ENCODE assay signal across 1 cellular context in the genomic region with DNA sequence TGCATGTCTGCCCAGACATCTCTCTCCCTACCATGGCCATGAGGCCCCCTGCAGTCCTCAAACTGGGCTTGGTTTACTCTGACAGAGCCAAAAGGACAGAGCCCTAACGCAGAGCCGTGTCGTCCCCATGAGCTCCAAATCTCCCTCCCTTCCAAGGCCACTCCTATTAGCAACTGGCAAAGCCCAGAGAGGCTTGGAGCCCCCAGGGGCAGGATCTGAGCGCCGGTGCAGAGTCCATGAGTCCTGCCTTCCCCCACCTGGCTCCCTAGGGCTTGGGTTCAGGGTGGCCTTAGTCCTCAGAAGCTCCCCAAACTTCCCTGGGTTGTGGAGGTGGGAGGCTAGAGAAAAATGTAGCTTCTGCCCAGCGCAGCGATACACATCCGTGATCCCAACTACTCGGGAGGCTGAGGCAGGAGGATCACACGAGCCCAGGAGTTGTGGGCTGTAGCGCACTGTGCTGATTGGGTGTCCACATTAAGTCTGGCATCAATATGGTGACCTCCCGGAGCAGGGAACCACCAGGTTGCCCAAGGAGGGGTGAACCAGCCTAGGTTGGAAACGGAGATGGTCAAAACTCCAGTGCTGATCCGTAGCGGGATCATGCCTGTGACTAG.
TF ChIP-seq lines count a peak whose summit lies in the region.

No MANE protein-coding gene starts in this region.

TF ChIP-seq in HepG2, 621 proteins besides CTCF, POLR2A, EP300 and RAD21 (continued from another document and continues in another):
- TF ChIP-seq, protein P1, sequence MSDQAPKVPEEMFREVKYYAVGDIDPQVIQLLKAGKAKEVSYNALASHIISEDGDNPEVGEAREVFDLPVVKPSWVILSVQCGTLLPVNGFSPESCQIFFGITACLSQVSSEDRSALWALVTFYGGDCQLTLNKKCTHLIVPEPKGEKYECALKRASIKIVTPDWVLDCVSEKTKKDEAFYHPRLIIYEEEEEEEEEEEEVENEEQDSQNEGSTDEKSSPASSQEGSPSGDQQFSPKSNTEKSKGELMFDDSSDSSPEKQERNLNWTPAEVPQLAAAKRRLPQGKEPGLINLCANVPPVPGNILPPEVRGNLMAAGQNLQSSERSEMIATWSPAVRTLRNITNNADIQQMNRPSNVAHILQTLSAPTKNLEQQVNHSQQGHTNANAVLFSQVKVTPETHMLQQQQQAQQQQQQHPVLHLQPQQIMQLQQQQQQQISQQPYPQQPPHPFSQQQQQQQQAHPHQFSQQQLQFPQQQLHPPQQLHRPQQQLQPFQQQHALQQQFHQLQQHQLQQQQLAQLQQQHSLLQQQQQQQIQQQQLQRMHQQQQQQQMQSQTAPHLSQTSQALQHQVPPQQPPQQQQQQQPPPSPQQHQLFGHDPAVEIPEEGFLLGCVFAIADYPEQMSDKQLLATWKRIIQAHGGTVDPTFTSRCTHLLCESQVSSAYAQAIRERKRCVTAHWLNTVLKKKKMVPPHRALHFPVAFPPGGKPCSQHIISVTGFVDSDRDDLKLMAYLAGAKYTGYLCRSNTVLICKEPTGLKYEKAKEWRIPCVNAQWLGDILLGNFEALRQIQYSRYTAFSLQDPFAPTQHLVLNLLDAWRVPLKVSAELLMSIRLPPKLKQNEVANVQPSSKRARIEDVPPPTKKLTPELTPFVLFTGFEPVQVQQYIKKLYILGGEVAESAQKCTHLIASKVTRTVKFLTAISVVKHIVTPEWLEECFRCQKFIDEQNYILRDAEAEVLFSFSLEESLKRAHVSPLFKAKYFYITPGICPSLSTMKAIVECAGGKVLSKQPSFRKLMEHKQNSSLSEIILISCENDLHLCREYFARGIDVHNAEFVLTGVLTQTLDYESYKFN (CRISPR knock-in tag; conservative IDR thresholded peaks at IDR 0.05), result peak; percentile 67
- no peak for TF ChIP-seq PHF21A (CRISPR knock-in tag; IDR thresholded peaks at IDR 0.05)
- TF ChIP-seq, protein P2, sequence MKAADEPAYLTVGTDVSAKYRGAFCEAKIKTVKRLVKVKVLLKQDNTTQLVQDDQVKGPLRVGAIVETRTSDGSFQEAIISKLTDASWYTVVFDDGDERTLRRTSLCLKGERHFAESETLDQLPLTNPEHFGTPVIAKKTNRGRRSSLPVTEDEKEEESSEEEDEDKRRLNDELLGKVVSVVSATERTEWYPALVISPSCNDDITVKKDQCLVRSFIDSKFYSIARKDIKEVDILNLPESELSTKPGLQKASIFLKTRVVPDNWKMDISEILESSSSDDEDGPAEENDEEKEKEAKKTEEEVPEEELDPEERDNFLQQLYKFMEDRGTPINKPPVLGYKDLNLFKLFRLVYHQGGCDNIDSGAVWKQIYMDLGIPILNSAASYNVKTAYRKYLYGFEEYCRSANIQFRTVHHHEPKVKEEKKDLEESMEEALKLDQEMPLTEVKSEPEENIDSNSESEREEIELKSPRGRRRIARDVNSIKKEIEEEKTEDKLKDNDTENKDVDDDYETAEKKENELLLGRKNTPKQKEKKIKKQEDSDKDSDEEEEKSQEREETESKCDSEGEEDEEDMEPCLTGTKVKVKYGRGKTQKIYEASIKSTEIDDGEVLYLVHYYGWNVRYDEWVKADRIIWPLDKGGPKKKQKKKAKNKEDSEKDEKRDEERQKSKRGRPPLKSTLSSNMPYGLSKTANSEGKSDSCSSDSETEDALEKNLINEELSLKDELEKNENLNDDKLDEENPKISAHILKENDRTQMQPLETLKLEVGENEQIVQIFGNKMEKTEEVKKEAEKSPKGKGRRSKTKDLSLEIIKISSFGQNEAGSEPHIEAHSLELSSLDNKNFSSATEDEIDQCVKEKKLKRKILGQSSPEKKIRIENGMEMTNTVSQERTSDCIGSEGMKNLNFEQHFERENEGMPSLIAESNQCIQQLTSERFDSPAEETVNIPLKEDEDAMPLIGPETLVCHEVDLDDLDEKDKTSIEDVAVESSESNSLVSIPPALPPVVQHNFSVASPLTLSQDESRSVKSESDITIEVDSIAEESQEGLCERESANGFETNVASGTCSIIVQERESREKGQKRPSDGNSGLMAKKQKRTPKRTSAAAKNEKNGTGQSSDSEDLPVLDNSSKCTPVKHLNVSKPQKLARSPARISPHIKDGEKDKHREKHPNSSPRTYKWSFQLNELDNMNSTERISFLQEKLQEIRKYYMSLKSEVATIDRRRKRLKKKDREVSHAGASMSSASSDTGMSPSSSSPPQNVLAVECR (CRISPR knock-in tag; IDR thresholded peaks at IDR 0.05; ENCODE audit: borderline replicate concordance), result peak; percentile 40; the same call in 1 of the 2 replicates
- TF ChIP-seq, protein P3, sequence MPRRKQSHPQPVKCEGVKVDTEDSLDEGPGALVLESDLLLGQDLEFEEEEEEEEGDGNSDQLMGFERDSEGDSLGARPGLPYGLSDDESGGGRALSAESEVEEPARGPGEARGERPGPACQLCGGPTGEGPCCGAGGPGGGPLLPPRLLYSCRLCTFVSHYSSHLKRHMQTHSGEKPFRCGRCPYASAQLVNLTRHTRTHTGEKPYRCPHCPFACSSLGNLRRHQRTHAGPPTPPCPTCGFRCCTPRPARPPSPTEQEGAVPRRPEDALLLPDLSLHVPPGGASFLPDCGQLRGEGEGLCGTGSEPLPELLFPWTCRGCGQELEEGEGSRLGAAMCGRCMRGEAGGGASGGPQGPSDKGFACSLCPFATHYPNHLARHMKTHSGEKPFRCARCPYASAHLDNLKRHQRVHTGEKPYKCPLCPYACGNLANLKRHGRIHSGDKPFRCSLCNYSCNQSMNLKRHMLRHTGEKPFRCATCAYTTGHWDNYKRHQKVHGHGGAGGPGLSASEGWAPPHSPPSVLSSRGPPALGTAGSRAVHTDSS (CRISPR knock-in tag; conservative IDR thresholded peaks at IDR 0.05), result no peak
- TF ChIP-seq LCORL (IDR thresholded peaks at IDR 0.05), result no peak
- peak; percentile 79 for TF ChIP-seq LCORL (CRISPR knock-in tag; IDR thresholded peaks at IDR 0.05)
- TF ChIP-seq ZNF672 (CRISPR knock-in tag; IDR thresholded peaks at IDR 0.05), result no peak
- peak; percentile 32; the same call in 1 of the 2 replicates for TF ChIP-seq ERF (CRISPR knock-in tag; IDR thresholded peaks at IDR 0.05)
- TF ChIP-seq, protein P4, sequence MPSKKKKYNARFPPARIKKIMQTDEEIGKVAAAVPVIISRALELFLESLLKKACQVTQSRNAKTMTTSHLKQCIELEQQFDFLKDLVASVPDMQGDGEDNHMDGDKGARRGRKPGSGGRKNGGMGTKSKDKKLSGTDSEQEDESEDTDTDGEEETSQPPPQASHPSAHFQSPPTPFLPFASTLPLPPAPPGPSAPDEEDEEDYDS (CRISPR knock-in tag; IDR thresholded peaks at IDR 0.05), result peak; percentile 42; the same call in 1 of the 2 replicates
- peak; percentile 59; the same call in 1 of the 2 replicates for TF ChIP-seq HDAC1 (CRISPR knock-in tag; IDR thresholded peaks at IDR 0.05)
- TF ChIP-seq, protein P5, sequence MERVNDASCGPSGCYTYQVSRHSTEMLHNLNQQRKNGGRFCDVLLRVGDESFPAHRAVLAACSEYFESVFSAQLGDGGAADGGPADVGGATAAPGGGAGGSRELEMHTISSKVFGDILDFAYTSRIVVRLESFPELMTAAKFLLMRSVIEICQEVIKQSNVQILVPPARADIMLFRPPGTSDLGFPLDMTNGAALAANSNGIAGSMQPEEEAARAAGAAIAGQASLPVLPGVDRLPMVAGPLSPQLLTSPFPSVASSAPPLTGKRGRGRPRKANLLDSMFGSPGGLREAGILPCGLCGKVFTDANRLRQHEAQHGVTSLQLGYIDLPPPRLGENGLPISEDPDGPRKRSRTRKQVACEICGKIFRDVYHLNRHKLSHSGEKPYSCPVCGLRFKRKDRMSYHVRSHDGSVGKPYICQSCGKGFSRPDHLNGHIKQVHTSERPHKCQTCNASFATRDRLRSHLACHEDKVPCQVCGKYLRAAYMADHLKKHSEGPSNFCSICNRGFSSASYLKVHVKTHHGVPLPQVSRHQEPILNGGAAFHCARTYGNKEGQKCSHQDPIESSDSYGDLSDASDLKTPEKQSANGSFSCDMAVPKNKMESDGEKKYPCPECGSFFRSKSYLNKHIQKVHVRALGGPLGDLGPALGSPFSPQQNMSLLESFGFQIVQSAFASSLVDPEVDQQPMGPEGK (CRISPR knock-in tag; IDR thresholded peaks at IDR 0.05), result peak; percentile 86
- TF ChIP-seq, protein P6, sequence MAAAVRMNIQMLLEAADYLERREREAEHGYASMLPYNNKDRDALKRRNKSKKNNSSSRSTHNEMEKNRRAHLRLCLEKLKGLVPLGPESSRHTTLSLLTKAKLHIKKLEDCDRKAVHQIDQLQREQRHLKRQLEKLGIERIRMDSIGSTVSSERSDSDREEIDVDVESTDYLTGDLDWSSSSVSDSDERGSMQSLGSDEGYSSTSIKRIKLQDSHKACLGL (CRISPR knock-in tag; IDR thresholded peaks at IDR 0.05), result 0 out of 2 replicates have a peak, but pooled peaks have one; percentile 26
- no peak for TF ChIP-seq XBP1 (CRISPR knock-in tag; IDR thresholded peaks at IDR 0.05)
- TF ChIP-seq TP53 (CRISPR knock-in tag; conservative IDR thresholded peaks at IDR 0.05), result no peak
- no peak for TF ChIP-seq ARNT (IDR thresholded peaks at IDR 0.05)
- TF ChIP-seq, protein P7, sequence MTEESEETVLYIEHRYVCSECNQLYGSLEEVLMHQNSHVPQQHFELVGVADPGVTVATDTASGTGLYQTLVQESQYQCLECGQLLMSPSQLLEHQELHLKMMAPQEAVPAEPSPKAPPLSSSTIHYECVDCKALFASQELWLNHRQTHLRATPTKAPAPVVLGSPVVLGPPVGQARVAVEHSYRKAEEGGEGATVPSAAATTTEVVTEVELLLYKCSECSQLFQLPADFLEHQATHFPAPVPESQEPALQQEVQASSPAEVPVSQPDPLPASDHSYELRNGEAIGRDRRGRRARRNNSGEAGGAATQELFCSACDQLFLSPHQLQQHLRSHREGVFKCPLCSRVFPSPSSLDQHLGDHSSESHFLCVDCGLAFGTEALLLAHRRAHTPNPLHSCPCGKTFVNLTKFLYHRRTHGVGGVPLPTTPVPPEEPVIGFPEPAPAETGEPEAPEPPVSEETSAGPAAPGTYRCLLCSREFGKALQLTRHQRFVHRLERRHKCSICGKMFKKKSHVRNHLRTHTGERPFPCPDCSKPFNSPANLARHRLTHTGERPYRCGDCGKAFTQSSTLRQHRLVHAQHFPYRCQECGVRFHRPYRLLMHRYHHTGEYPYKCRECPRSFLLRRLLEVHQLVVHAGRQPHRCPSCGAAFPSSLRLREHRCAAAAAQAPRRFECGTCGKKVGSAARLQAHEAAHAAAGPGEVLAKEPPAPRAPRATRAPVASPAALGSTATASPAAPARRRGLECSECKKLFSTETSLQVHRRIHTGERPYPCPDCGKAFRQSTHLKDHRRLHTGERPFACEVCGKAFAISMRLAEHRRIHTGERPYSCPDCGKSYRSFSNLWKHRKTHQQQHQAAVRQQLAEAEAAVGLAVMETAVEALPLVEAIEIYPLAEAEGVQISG (CRISPR knock-in tag; IDR thresholded peaks at IDR 0.05), result peak; percentile 33; the same call in 1 of the 2 replicates
- TF ChIP-seq, protein P8, sequence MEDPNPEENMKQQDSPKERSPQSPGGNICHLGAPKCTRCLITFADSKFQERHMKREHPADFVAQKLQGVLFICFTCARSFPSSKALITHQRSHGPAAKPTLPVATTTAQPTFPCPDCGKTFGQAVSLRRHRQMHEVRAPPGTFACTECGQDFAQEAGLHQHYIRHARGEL (CRISPR knock-in tag; IDR thresholded peaks at IDR 0.05), result no peak
- TF ChIP-seq ZNF792 (CRISPR knock-in tag; IDR thresholded peaks at IDR 0.05), result 0 out of 2 replicates have a peak, but pooled peaks have one; percentile 15
- no peak for TF ChIP-seq ATM (IDR thresholded peaks at IDR 0.05; ENCODE audit: borderline replicate concordance)
- TF ChIP-seq EZH2 (conservative IDR thresholded peaks at IDR 0.05; ENCODE audit: low read depth, low read length), result no peak
- peak; percentile 47 for TF ChIP-seq SAP130 (CRISPR knock-in tag; IDR thresholded peaks at IDR 0.05; ENCODE audit: low read depth)
- no peak for TF ChIP-seq FOSL2 (CRISPR knock-in tag; IDR thresholded peaks at IDR 0.05)
- no peak for TF ChIP-seq ZNF747 (CRISPR knock-in tag; IDR thresholded peaks at IDR 0.05; ENCODE audit: borderline replicate concordance)
- no peak for TF ChIP-seq U2AF1 (optimal IDR thresholded peaks at IDR 0.05; ENCODE audit: low read depth, low read length)
- peak; percentile 43; the same call in 1 of the 2 replicates for TF ChIP-seq KDM6A (CRISPR knock-in tag; IDR thresholded peaks at IDR 0.05; ENCODE audit: low read depth)
- TF ChIP-seq, protein P9, sequence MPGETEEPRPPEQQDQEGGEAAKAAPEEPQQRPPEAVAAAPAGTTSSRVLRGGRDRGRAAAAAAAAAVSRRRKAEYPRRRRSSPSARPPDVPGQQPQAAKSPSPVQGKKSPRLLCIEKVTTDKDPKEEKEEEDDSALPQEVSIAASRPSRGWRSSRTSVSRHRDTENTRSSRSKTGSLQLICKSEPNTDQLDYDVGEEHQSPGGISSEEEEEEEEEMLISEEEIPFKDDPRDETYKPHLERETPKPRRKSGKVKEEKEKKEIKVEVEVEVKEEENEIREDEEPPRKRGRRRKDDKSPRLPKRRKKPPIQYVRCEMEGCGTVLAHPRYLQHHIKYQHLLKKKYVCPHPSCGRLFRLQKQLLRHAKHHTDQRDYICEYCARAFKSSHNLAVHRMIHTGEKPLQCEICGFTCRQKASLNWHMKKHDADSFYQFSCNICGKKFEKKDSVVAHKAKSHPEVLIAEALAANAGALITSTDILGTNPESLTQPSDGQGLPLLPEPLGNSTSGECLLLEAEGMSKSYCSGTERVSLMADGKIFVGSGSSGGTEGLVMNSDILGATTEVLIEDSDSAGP (CRISPR knock-in tag; IDR thresholded peaks at IDR 0.05; ENCODE audit: borderline replicate concordance), result peak; percentile 65
- TF ChIP-seq ZNF572 (CRISPR knock-in tag; IDR thresholded peaks at IDR 0.05), result no peak
- no peak for TF ChIP-seq ZNF550 (CRISPR knock-in tag; IDR thresholded peaks at IDR 0.05; ENCODE audit: borderline replicate concordance)
- TF ChIP-seq MIER2 (CRISPR knock-in tag; IDR thresholded peaks at IDR 0.05), result peak; percentile 42; the same call in 1 of the 2 replicates
- TF ChIP-seq CENPX (CRISPR knock-in tag; IDR thresholded peaks at IDR 0.05), result no peak
- no peak for TF ChIP-seq RFX1 (IDR thresholded peaks at IDR 0.05)
- peak; percentile 20 for TF ChIP-seq TEAD3 (CRISPR knock-in tag; optimal IDR thresholded peaks at IDR 0.05; ENCODE audit: borderline replicate concordance)
- TF ChIP-seq, protein P10, sequence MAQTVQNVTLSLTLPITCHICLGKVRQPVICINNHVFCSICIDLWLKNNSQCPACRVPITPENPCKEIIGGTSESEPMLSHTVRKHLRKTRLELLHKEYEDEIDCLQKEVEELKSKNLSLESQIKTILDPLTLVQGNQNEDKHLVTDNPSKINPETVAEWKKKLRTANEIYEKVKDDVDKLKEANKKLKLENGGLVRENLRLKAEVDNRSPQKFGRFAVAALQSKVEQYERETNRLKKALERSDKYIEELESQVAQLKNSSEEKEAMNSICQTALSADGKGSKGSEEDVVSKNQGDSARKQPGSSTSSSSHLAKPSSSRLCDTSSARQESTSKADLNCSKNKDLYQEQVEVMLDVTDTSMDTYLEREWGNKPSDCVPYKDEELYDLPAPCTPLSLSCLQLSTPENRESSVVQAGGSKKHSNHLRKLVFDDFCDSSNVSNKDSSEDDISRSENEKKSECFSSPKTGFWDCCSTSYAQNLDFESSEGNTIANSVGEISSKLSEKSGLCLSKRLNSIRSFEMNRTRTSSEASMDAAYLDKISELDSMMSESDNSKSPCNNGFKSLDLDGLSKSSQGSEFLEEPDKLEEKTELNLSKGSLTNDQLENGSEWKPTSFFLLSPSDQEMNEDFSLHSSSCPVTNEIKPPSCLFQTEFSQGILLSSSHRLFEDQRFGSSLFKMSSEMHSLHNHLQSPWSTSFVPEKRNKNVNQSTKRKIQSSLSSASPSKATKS (CRISPR knock-in tag; IDR thresholded peaks at IDR 0.05), result no peak
- 0 out of 2 replicates have a peak, but pooled peaks have one; percentile 38 for TF ChIP-seq WIZ (CRISPR knock-in tag; IDR thresholded peaks at IDR 0.05)
- 0 out of 2 replicates have a peak, but pooled peaks have one; percentile 12 for TF ChIP-seq ZNF772 (CRISPR knock-in tag; IDR thresholded peaks at IDR 0.05)
- no peak for TF ChIP-seq FOXC1 (CRISPR knock-in tag; IDR thresholded peaks at IDR 0.05; ENCODE audit: borderline replicate concordance)
- peak; percentile 6; the same call in 1 of the 2 replicates for TF ChIP-seq ETV5 (CRISPR knock-in tag; IDR thresholded peaks at IDR 0.05; ENCODE audit: borderline replicate concordance)
- TF ChIP-seq TBX2 (CRISPR knock-in tag; IDR thresholded peaks at IDR 0.05; ENCODE audit: borderline replicate concordance), result peak; percentile 37; the same call in 1 of the 2 replicates
